ENCODE assay signal across 9 cellular contexts in genomic region chr17:81285179-81285878, GRCh38.
DNase-seq lines count a peak whose midpoint lies in the region; ATAC-seq and TF ChIP-seq lines count a peak whose summit lies in the region.
"Had no signal": no experiment of that assay in that cellular context is flagged by ENCODE, and none has a peak within 500 bp of the region (broad histone marks: within the 10 kb centered on the region; RNA-seq: fewer than 3 reads in every experiment).

No MANE protein-coding gene starts in this region.

- ATAC-seq in HG03378 (IDR thresholded peaks at IDR 0.05; ENCODE audit: unreplicated experiment): no peak
- ATAC-seq in HG02885 (IDR thresholded peaks at IDR 0.05; ENCODE audit: poor library complexity, unreplicated experiment): no peak
- ATAC-seq: Panc1 had no signal

- peak overlapping the region; percentile 95 for H3K27ac Mint-ChIP-seq in stimulated activated naive CD8-positive, alpha-beta T cell treated with anti-CD3 and anti-CD28 coated beads, Interleukin-15, Interleukin-2, amounts not matched to agents 100 ng/mL and 50 ng/mL, for 24 hours

- no peaks in the 10 kb centered on the region for H3K9me3 Mint-ChIP-seq in stimulated activated naive CD8-positive, alpha-beta T cell treated with anti-CD3 and anti-CD28 coated beads, Interleukin-15, Interleukin-2, amounts not matched to agents 100 ng/mL and 50 ng/mL, for 24 hours

- H3K36me3 ChIP-seq in mucosa of rectum (ENCODE audit: control insufficient read depth in 2 of 2, insufficient read depth in 2 of 2, low read length in 2 of 2): peaks cover 27 to 49% of the 10 kb centered on the region in 2 donors

- H3K9ac ChIP-seq in mucosa of rectum (ENCODE audit: low read depth in 1 of 2, low read length in 2 of 2): peak overlapping the region; percentile 41 to 57

- TF ChIP-seq CTCF in coronary artery (IDR thresholded peaks at IDR 0.05): no peak

- H3K4me1 Mint-ChIP-seq in stimulated activated naive CD8-positive, alpha-beta T cell treated with anti-CD3 and anti-CD28 coated beads, Interleukin-15, Interleukin-2, amounts not matched to agents 100 ng/mL and 50 ng/mL, for 24 hours (ENCODE audit: low read depth): peaks cover 34% of the 10 kb centered on the region

- peak overlapping the region; percentile 86 for H3K4me3 Mint-ChIP-seq in stimulated activated naive CD8-positive, alpha-beta T cell treated with anti-CD3 and anti-CD28 coated beads, Interleukin-15, Interleukin-2, amounts not matched to agents 100 ng/mL and 50 ng/mL, for 24 hours

- no peaks in the 10 kb centered on the region for H3K9me3 ChIP-seq in mucosa of rectum (ENCODE audit: control insufficient read depth in 2 of 2, low read length in 2 of 2)

- H3K4me3 ChIP-seq in coronary artery (peak overlapping the region; percentile 63), mucosa of rectum (ENCODE audit: low read length in 2 of 2) (peak overlapping the region; percentile 40 to 66)

- H3K4me1 ChIP-seq in mucosa of rectum (ENCODE audit: control insufficient read depth in 2 of 2, insufficient read depth in 2 of 2, low read length in 2 of 2): peaks cover 3 to 7% of the 10 kb centered on the region in 2 donors

- H3K27me3 ChIP-seq in mucosa of rectum (ENCODE audit: control insufficient read depth in 2 of 2, insufficient read depth in 2 of 2, low read length in 2 of 2): no peaks in the 10 kb centered on the region

- peak; percentile 43 for TF ChIP-seq POLR2A in GM18526 (IDR thresholded peaks at IDR 0.05; ENCODE audit: extremely low read depth, insufficient read length)

- no peaks in the 10 kb centered on the region for H3K27me3 Mint-ChIP-seq in stimulated activated naive CD8-positive, alpha-beta T cell treated with anti-CD3 and anti-CD28 coated beads, Interleukin-15, Interleukin-2, amounts not matched to agents 100 ng/mL and 50 ng/mL, for 24 hours

- H3K27ac ChIP-seq in coronary artery (peak overlapping the region; percentile 12 to 78), mucosa of rectum (ENCODE audit: low read depth in 2 of 2, low read length in 2 of 2) (peak overlapping the region; percentile 55 to 58)

- DNase-seq in activated CD4-positive, alpha-beta T cell treated with anti-CD3 and anti-CD28 coated beads for 1 hour: peak; percentile 20
- peak; percentile 84 for DNase-seq in coronary artery (ENCODE audit: low spot score)
- DNase-seq in NCI-H2196 treated with DMSO at 0.1 percent for 48 hours (lab: John Stamatoyannopoulos, UW; ENCODE audit: unreplicated experiment): no peak

- peaks cover 35% of the 10 kb centered on the region for H3K36me3 Mint-ChIP-seq in stimulated activated naive CD8-positive, alpha-beta T cell treated with anti-CD3 and anti-CD28 coated beads, Interleukin-15, Interleukin-2, amounts not matched to agents 100 ng/mL and 50 ng/mL, for 24 hours (ENCODE audit: low read depth)
